ENCODE assay signal across 13 cellular contexts in the genomic region with DNA sequence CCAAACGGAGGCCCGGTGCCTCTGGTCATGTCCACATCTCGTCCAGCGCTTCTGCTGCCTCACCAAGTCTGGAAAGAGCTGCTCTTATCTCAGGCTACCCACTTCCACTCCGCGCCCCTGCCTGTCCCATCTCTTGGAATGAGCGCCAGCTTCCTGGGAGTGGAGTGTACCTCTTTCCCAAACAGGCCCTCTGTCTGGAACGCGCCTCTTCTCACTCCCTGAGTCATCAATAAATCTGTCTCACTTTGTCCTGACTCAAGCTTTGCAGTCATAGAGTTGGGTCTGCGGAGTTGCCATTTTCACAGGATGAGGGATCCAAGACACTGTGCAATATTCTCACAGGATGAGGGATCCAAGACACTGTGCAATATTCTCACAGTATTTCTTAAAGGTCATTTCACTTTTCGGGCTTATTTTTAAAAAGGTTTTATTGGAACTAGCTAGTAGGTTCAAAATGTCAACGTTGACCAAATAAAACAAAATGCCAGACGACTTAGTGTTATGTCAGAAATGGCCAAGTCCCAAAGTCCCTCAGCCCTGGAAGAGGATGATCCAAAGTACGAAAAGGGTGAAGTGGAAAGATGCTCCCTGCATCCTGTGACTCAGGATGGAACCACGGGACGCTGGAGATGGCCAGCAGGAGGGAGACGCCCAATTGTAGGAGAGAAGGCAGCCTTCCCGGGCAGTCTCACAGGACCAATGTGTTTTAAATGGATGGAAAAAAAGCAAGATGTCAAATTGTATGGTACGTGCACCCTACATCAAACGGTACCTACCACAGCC.
DNase-seq lines count a peak whose midpoint lies in the region; ATAC-seq and TF ChIP-seq lines count a peak whose summit lies in the region.
"Had no signal": no experiment of that assay in that cellular context is flagged by ENCODE, and none has a peak within 500 bp of the region (broad histone marks: within the 10 kb centered on the region; RNA-seq: fewer than 3 reads in every experiment).

No MANE protein-coding gene starts in this region.

- H3K9me3 ChIP-seq in Panc1 (ENCODE audit: control insufficient read depth, insufficient read depth, low read depth, low read length) (peaks cover 10% of the 10 kb centered on the region; the same call in 1 of the 2 replicates), fibroblast of lung (ENCODE audit: control insufficient read depth, insufficient read depth, low read depth, low read length) (no peaks in the 10 kb centered on the region), skeletal muscle tissue (ENCODE audit: control insufficient read depth in 3 of 3, low read length in 3 of 3) (peaks cover 2 to 6% (median 4%) of the 10 kb centered on the region in 3 donors)

- H3K4me2 ChIP-seq in fibroblast of lung (ENCODE audit: extremely low read depth, insufficient read depth, low read length), result no peak overlapping the region

- H3K36me3 Mint-ChIP-seq in Calu3 (ENCODE audit: insufficient read depth, unreplicated experiment), result peaks cover 5% of the 10 kb centered on the region

- in situ Hi-C loops in Panc1 (cut with HindIII; ENCODE audit: low pct_unique_long_range_greater_than_20kb, low sequenced_read_pairs), result no loop called here

- H3K27me3 ChIP-seq in Panc1 (ENCODE audit: control insufficient read depth, insufficient read depth, low read length), result no peaks in the 10 kb centered on the region
- H3K27me3 ChIP-seq in fibroblast of lung (ENCODE audit: control insufficient read depth, insufficient read depth, low read length), result no peaks in the 10 kb centered on the region
- no peaks in the 10 kb centered on the region for H3K27me3 ChIP-seq in skeletal muscle tissue (ENCODE audit: control insufficient read depth in 3 of 3, insufficient read depth in 3 of 3, low read length in 3 of 3)

- no peaks in the 10 kb centered on the region for H4K20me1 ChIP-seq in fibroblast of lung (ENCODE audit: control insufficient read depth, extremely low read depth, insufficient read depth, low read length)

- no peak overlapping the region for H3K4me3 Mint-ChIP-seq in Calu3 (ENCODE audit: low read depth, unreplicated experiment)

- H3K79me2 ChIP-seq in fibroblast of lung (ENCODE audit: control insufficient read depth, insufficient read depth, low read length), result peaks cover 8% of the 10 kb centered on the region

- no peaks in the 10 kb centered on the region for H3K27me3 Mint-ChIP-seq in Calu3 (ENCODE audit: unreplicated experiment)

- H3K4me1 Mint-ChIP-seq in Calu3 (ENCODE audit: low read depth, unreplicated experiment), result peaks cover 26% of the 10 kb centered on the region

- ATAC-seq in Panc1, result no peak
- ATAC-seq in HG03378 (IDR thresholded peaks at IDR 0.05; ENCODE audit: unreplicated experiment), result no peak
- ATAC-seq: lower lobe of right lung had no signal

- POLR2A ChIA-PET in Panc1 (lab: Charles Lee), result no interaction called here

- no peak overlapping the region for H2AFZ ChIP-seq in fibroblast of lung (ENCODE audit: low read length)

- no peaks in the 10 kb centered on the region; the same call in 1 of the 2 replicates for H3K36me3 ChIP-seq in Panc1 (ENCODE audit: control insufficient read depth, insufficient read depth, low read length)
- peaks cover 7% of the 10 kb centered on the region for H3K36me3 ChIP-seq in fibroblast of lung (ENCODE audit: control insufficient read depth, insufficient read depth, low read length)
- peaks cover 0 to 9% (median 4%) of the 10 kb centered on the region in 3 donors for H3K36me3 ChIP-seq in skeletal muscle tissue (ENCODE audit: control insufficient read depth in 3 of 3, insufficient read depth in 3 of 3, low read length in 3 of 3)

- H3K9ac ChIP-seq in fibroblast of lung (ENCODE audit: insufficient read depth, low read length), result peak overlapping the region; percentile 11
- no peak overlapping the region for H3K9ac ChIP-seq in skeletal muscle tissue (ENCODE audit: low read depth in 1 of 3, low read length in 3 of 3)

- peak; percentile 80 for DNase-seq in EL
- no peak for DNase-seq in Panc1 (ENCODE audit: low read depth, low spot score)
- DNase-seq in fibroblast of lung (ENCODE audit: low read depth in 2 of 2), result peak; percentile 84 to 87
- DNase-seq in posterior cingulate gyrus, result no peak
- no peak for DNase-seq in Calu3
- DNase-seq in NCI-H446 (lab: John Stamatoyannopoulos, UW), result no peak
- DNase-seq: activated CD8-positive, alpha-beta memory T cell treated with anti-CD3 and anti-CD28 coated beads for 24 hours; foreskin melanocyte; KG1; lower lobe of right lung; SW 1271 had no signal

- CTCF ChIA-PET in Panc1 (lab: Charles Lee), result no interaction called here
- CTCF ChIA-PET in Calu3 (lab: Charles Lee), result no interaction called here

- H3K4me1 ChIP-seq in Panc1 (ENCODE audit: control insufficient read depth, insufficient read depth, low read length) (peaks cover 46% of the 10 kb centered on the region), fibroblast of lung (ENCODE audit: control insufficient read depth, extremely low read depth, insufficient read depth, low read length) (peaks cover 37% of the 10 kb centered on the region), skeletal muscle tissue (ENCODE audit: control insufficient read depth in 3 of 3, insufficient read depth in 3 of 3, low read length in 3 of 3) (peaks cover 32 to 42% (median 34%) of the 10 kb centered on the region in 3 donors)

- TF ChIP-seq CTCF in Panc1 (IDR thresholded peaks at IDR 0.05), result no peak
- TF ChIP-seq CTCF in fibroblast of lung (conservative IDR thresholded peaks at IDR 0.05 in 1 of 2, IDR thresholded peaks at IDR 0.05 in 1 of 2; ENCODE audit: low read depth in 1 of 2, low read length in 2 of 2), result no peak
- no peak for TF ChIP-seq CTCF in Calu3 (IDR thresholded peaks at IDR 0.05; ENCODE audit: unreplicated experiment)

- intact Hi-C loops in Panc1 (cut with micrococcal nuclease; ENCODE audit: unreplicated experiment), result no loop called here
- intact Hi-C loops in posterior cingulate gyrus (cut with DNase I), result no loop called here
- intact Hi-C loops in Calu3 (cut with micrococcal nuclease; ENCODE audit: unreplicated experiment), result no loop called here

- H3K27ac ChIP-seq in Panc1 (ENCODE audit: low read length) (peak overlapping the region; percentile 64), fibroblast of lung (ENCODE audit: insufficient read depth, low read length) (peak overlapping the region; percentile 89), skeletal muscle tissue (ENCODE audit: low read depth, low read length) (peak overlapping the region; percentile 46)

- H3K4me3 ChIP-seq in Panc1 (ENCODE audit: low read depth in 2 of 2, low read length in 2 of 2) (no peak overlapping the region), fibroblast of lung (replicated peaks in 1 of 4; ENCODE audit: control extremely low read depth in 1 of 4, insufficient read depth in 1 of 4, low read depth in 3 of 4, low read length in 4 of 4) (no peak overlapping the region), skeletal muscle tissue (ENCODE audit: low read length in 3 of 3) (no peak overlapping the region)
- H3K4me3 ChIP-seq: lower lobe of right lung had no signal

- BruUV-seq in Panc1 (replicated peaks; lab: Mats Ljungman, UMichigan) (no TSS peak), Calu3 (replicated peaks; lab: Mats Ljungman, UMichigan) (no TSS peak)

- no peak overlapping the region for H3K27ac Mint-ChIP-seq in Calu3 (ENCODE audit: unreplicated experiment)

- H3K9me3 Mint-ChIP-seq in Calu3 (ENCODE audit: low read depth, unreplicated experiment), result peaks cover 4% of the 10 kb centered on the region

Comparison
In these comparisons a context has a peak if more than half of its experiments do, and no peak if none do; other contexts are left out.
1. DNase-seq: peak in EL (single experiment) and fibroblast of lung (2 of 2); none in Panc1 (single experiment), posterior cingulate gyrus (0 of 10), Calu3 (single experiment) and NCI-H446 (0 of 2).
2. Peak in every context shown above with its lines, with median percentiles within 50 percentile points of each other: H3K27ac ChIP-seq.